30 cellular contexts compared by ENCODE assay signal in the genomic region with DNA sequence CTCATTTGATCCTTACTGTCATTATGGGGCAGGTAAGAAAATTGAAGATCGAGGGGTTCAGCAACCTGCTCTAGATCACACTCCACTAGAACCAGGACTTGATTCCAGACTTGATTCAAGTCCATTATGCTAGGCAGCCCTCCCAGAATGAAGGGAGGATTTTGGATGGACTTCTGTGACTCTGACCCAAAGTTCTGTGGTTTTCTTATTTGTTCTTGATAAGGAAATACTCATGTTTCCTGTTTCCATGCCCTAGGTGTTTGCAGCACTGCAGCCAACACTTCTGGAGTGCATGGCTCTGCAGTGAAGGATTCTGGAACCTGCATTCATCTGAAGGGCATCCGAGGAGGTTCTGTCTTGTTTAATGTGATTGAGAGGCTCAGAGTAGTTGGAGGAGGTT.
"Had no signal": no experiment of that assay in that cellular context is flagged by ENCODE, and none has a peak within 500 bp of the region (broad histone marks: within the 10 kb centered on the region; RNA-seq: fewer than 3 reads in every experiment).

No MANE protein-coding gene starts in this region.

- H3K9me3 ChIP-seq: neutrophil, ovary, psoas muscle, spleen, suprapubic skin, testis, tibial artery, transverse colon, upper lobe of right lung, uterus had no signal

- DNase-seq: naive thymus-derived CD8-positive, alpha-beta T cell; nephron progenitor cell; nucleus accumbens; ovary; posterior cingulate gyrus; psoas muscle; right cardiac atrium; spleen; stimulated activated CD4-positive, alpha-beta T cell treated with anti-CD3 and anti-CD28 coated beads, Interleukin-12 subunit alpha, Interleukin-12 subunit beta, amount 100 ng/mL, for 4 hours; stimulated activated CD4-positive, alpha-beta T cell treated with anti-CD3 and anti-CD28 coated beads, Interleukin-1b, Interleukin-23, amount 100 ng/mL, for 48 hours; stimulated activated CD4-positive, alpha-beta T cell treated with anti-CD3 and anti-CD28 coated beads, Interleukin-4, amount 100 ng/mL, for 1 hour; stimulated activated CD4-positive, alpha-beta T cell treated with anti-CD3 and anti-CD28 coated beads, Interleukin-4, amount 100 ng/mL, for 4 hours; stimulated activated CD8-positive, alpha-beta memory T cell treated with anti-CD3 and anti-CD28 coated beads, Interleukin-4, amount 100 ng/mL, for 48 hours; stimulated activated naive CD4-positive, alpha-beta T cell; stimulated activated naive CD8-positive, alpha-beta T cell treated with anti-CD3 and anti-CD28 coated beads, Interleukin-15, amount 100 ng/mL, for 72 hours; stimulated activated naive CD8-positive, alpha-beta T cell treated with anti-CD3 and anti-CD28 coated beads, Interleukin-15, Interleukin-2, amounts not matched to agents 100 U/mL and 50 U/mL, for 24 hours; substantia nigra; testis; tibial artery; transverse colon; upper lobe of right lung; uterus had no signal

- H3K4me2 ChIP-seq: smooth muscle cell had no signal

- H3K27me3 ChIP-seq: neutrophil, ovary, suprapubic skin, testis, tibial artery, transverse colon, upper lobe of right lung, uterus had no signal

- H3K9ac ChIP-seq: parathyroid adenoma had no signal

- H3K4me3 ChIP-seq: ovary, psoas muscle, skin epidermis, smooth muscle cell, spleen, suprapubic skin, testis, tibial artery, transverse colon, upper lobe of right lung, uterus had no signal

- H3K27ac ChIP-seq: neutrophil, ovary, parathyroid adenoma, psoas muscle, skin epidermis, spleen, suprapubic skin, testis, tibial artery, transverse colon, upper lobe of right lung, uterus had no signal

- H3K36me3 ChIP-seq: neutrophil, ovary, spleen, suprapubic skin, tibial artery, transverse colon, upper lobe of right lung, uterus had no signal

- H3K4me1 ChIP-seq: parathyroid adenoma, psoas muscle, spleen, suprapubic skin, testis, tibial artery, transverse colon, upper lobe of right lung, uterus had no signal

- H2AFZ ChIP-seq: parathyroid adenoma had no signal

- ATAC-seq: naive thymus-derived CD8-positive, alpha-beta T cell; natural killer cell treated with Interleukin-12 subunit alpha and Interleukin-12 subunit beta and Interleukin-15 and Interleukin-18, amount 100 ng/mL, for 72 hours; psoas muscle; right cardiac atrium; sciatic nerve; stimulated activated memory B cell treated with anti-CD40 and anti-IgM and Interleukin-4, amounts not matched to agents 10 μg/mL and 1 μg/mL and 100 μg/mL, for 72 hours; stimulated activated naive CD8-positive, alpha-beta T cell treated with anti-CD3 and anti-CD28 coated beads, Interleukin-15, amount 100 ng/mL, for 72 hours; stimulated activated naive CD8-positive, alpha-beta T cell treated with anti-CD3 and anti-CD28 coated beads, Interleukin-15, Interleukin-2, amounts not matched to agents 100 U/mL and 50 U/mL, for 24 hours; upper lobe of right lung had no signal

- H3K79me2 ChIP-seq: parathyroid adenoma had no signal
